12 cellular contexts compared by ENCODE assay signal in the genomic region with DNA sequence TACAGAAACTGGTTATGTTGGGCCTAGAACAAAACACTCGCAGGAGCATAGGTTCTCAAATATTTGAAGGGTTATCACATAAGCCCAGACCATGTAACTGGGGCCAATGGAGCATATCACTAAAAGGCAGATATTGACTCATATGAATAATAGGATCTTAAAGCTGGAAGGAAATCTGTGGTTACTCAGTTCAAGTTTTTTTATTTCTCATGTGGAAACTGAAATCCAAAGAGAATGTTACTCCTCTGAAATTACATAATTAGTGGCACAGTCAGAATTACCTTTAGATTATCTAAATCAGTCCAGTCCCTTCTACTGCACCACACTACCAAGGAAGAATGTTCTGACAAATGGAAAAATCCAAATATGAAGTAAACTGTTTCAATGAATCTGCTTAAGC. TPM values are rescaled to one million over a fixed set of nuclear protein-coding genes. Genes with fewer than 3 reads are reported as not detected.
DNase-seq lines count a peak whose midpoint lies in the region; ATAC-seq and TF ChIP-seq lines count a peak whose summit lies in the region.
"Had no signal": no experiment of that assay in that cellular context is flagged by ENCODE, and none has a peak within 500 bp of the region (broad histone marks: within the 10 kb centered on the region; RNA-seq: fewer than 3 reads in every experiment).

No MANE protein-coding gene starts in this region.

- intact Hi-C loops in dorsolateral prefrontal cortex (cut with DNase I): no loop called here

- peak; percentile 34 for ATAC-seq in GM19025 (IDR thresholded peaks at IDR 0.05; ENCODE audit: low read depth, unreplicated experiment)
- peak; percentile 64 for ATAC-seq in GM21825 (IDR thresholded peaks at IDR 0.05; ENCODE audit: unreplicated experiment)
- ATAC-seq in HG03378 (IDR thresholded peaks at IDR 0.05; ENCODE audit: unreplicated experiment): peak; percentile 64

- no peaks in the 10 kb centered on the region for H3K9me3 Mint-ChIP-seq in T-helper 2 cell treated with Interferon-gamma antibody and Interleukin-4, amounts not matched to agents 5 μg/mL and 100 μg/mL, for 36 hours

- H3K27me3 Mint-ChIP-seq in T-helper 2 cell treated with Interferon-gamma antibody and Interleukin-4, amounts not matched to agents 5 μg/mL and 100 μg/mL, for 36 hours (ENCODE audit: low read depth): peaks cover 2% of the 10 kb centered on the region

- TF ChIP-seq CTCF in dorsolateral prefrontal cortex (IDR thresholded peaks at IDR 0.05 in 54 of 56, conservative IDR thresholded peaks at IDR 0.05 in 2 of 56; ENCODE audit: low read depth in 1 of 56, partially characterized antibody in 56 of 56): no peak

- H3K36me3 Mint-ChIP-seq in T-helper 2 cell treated with Interferon-gamma antibody and Interleukin-4, amounts not matched to agents 5 μg/mL and 100 μg/mL, for 36 hours (ENCODE audit: low read depth): no peaks in the 10 kb centered on the region

- H3K4me1 Mint-ChIP-seq in T-helper 2 cell treated with Interferon-gamma antibody and Interleukin-4, amounts not matched to agents 5 μg/mL and 100 μg/mL, for 36 hours (ENCODE audit: low read depth): peaks cover 5% of the 10 kb centered on the region

- no peak overlapping the region for H3K27ac ChIP-seq in dorsolateral prefrontal cortex
- H3K27ac ChIP-seq: HL-60 had no signal

- H3K4me3 Mint-ChIP-seq in T-helper 2 cell treated with Interferon-gamma antibody and Interleukin-4, amounts not matched to agents 5 μg/mL and 100 μg/mL, for 36 hours: no peak overlapping the region

- DNase-seq in renal cortical epithelial cell (ENCODE audit: low read depth) (peak; percentile 55), AML-193 (lab: John Stamatoyannopoulos, UW) (no peak), dorsolateral prefrontal cortex (no peak)
- no peak for DNase-seq in activated CD4-positive, CD25-positive, alpha-beta regulatory T cell treated with anti-CD3 and anti-CD28 coated beads, Interleukin-2, amount 50 U/mL, for 72 hours
- DNase-seq in T-helper 2 cell treated with Interferon-gamma antibody and Interleukin-4, amounts not matched to agents 5 μg/mL and 100 μg/mL, for 36 hours (ENCODE audit: low spot score): no peak
- DNase-seq: NCI-H774, trophoblast cell had no signal

- H3K27me3 ChIP-seq in dorsolateral prefrontal cortex: no peaks in the 10 kb centered on the region

- no peak overlapping the region for H3K4me3 ChIP-seq in dorsolateral prefrontal cortex

- H3K27ac Mint-ChIP-seq in T-helper 2 cell treated with Interferon-gamma antibody and Interleukin-4, amounts not matched to agents 5 μg/mL and 100 μg/mL, for 36 hours: no peak overlapping the region

RNA-seq across cellular contexts. Expression of gene SLAMF8, which starts 12.0 kb away (rescaled TPM):
- total RNA-seq in renal cortical epithelial cell: 0.30 and 2.6 TPM in 2 replicates
- total RNA-seq in dorsolateral prefrontal cortex: 10 to 100 TPM in 1 of 120 experiments, 1 to 10 TPM in 63, under 1 TPM in 45, not detected in 11; 0.16 to 11.0 (median 1.3) TPM

RNA-seq across cellular contexts. Expression of gene VSIG8, which starts 23.7 kb away (rescaled TPM):
- total RNA-seq in renal cortical epithelial cell (not detected in 2 replicates), dorsolateral prefrontal cortex (under 1 TPM in 24 of 120 experiments, not detected in 96; 0.24 to 0.68 (median 0.34) TPM)
- total RNA-seq: mesenteric fat pad had no signal

RNA-seq across cellular contexts. Expression of gene FCRL6, which starts 36.6 kb away (rescaled TPM):
- total RNA-seq in renal cortical epithelial cell (0.05 TPM in 1 of 2 replicates, not detected in the other), dorsolateral prefrontal cortex (1 to 10 TPM in 5 of 120 experiments, under 1 TPM in 25, not detected in 90; 0.23 to 2.2 (median 0.54) TPM)
- total RNA-seq: mesenteric fat pad had no signal

RNA-seq across cellular contexts. Expression of gene DUSP23, which starts 58.0 kb away (rescaled TPM):
- total RNA-seq in renal cortical epithelial cell (34.0 and 69.3 TPM in 2 replicates), dorsolateral prefrontal cortex (10 to 100 TPM in 118 of 120 experiments, 1 to 10 TPM in 2; 8.3 to 30.2 (median 16.0) TPM)
